Comparison of ENCODE assay signal across 8 cellular contexts in the genomic region with DNA sequence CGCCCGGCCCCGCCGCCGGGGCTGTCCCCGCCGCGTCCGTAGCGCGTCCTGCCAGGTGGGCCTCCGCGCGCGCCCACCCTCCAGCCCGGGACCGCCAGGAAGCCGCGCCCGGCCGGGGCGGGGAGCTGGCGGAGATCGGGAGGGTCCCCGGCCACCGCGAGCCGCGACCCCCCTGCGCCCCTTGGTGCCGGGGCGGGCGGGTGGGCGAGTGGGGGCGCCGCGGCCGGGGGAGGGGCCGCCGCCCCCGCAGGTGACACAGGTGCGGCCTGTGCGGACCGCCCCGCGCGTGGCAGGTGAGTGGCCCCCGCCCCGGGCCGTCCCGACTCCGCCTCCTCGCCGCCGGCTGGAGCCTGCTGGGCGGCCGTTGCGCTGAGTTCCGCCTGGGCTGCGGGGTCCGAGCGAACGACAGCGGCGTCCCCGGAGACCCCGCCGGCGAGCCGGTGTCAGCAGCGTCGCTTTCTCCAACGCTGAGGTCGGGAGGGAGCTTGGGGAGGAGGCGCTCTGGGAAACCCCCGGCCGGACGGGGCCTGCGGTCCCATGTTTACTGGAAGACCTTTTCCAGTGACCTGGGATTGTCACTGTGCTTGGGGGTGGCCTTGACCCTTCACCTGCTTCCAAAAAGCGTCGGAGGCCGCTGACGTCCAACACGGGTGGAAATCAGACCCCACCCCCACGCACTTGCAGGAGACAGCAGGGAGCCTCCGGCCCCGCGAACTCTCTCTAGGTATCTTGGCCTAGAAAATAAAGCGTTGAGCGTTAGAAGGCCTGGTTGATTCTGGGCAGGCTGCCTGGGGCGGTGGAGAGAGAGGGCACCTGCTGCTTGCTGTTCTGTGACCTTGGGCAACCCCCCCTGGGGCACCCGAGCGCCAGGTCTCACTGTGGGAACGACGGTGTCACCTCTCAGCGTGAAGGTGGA. TPM values are rescaled to one million over a fixed set of nuclear protein-coding genes. Genes with fewer than 3 reads are reported as not detected.
A peak's percentile ranks its signal among the peaks of the same experiment; 100 is the strongest.
DNase-seq lines count a peak whose midpoint lies in the region; ATAC-seq, FAIRE-seq and TF ChIP-seq lines count a peak whose summit lies in the region.

No MANE protein-coding gene starts in this region.

- peak overlapping the region; percentile 86 to 92 (median 88) for H3K27ac Mint-ChIP-seq in CD4-positive, alpha-beta memory T cell
- H3K27ac Mint-ChIP-seq in activated CD4-positive, alpha-beta memory T cell treated with anti-CD3 and anti-CD28 coated beads for 36 hours: peak overlapping the region; percentile 64

- peak overlapping the region; percentile 36 for H2AFZ ChIP-seq in endothelial cell of umbilical vein (ENCODE audit: low read depth, low read length)

- peaks cover 34 to 60% (median 48%) of the 10 kb centered on the region in 4 donors for H3K4me1 Mint-ChIP-seq in CD4-positive, alpha-beta memory T cell
- peaks cover 45% of the 10 kb centered on the region for H3K4me1 Mint-ChIP-seq in activated CD4-positive, alpha-beta memory T cell treated with anti-CD3 and anti-CD28 coated beads for 36 hours (ENCODE audit: low read depth)

- dilution Hi-C loops in endothelial cell of umbilical vein (cut with MboI; ENCODE audit: extremely low pct_ligation_motif_present, low sequenced_read_pairs): no loop called here

- H3K4me3 ChIP-seq in CD4-positive, alpha-beta memory T cell (ENCODE audit: low read length in 2 of 2): peak overlapping the region; percentile 32 to 62
- H3K4me3 ChIP-seq in endothelial cell of umbilical vein (replicated peaks in 1 of 3; ENCODE audit: insufficient read depth in 1 of 3, low read depth in 1 of 3, low read length in 3 of 3) (peak overlapping the region; percentile 10 to 65 (median 37)), muscle layer of colon (ENCODE audit: low read depth in 1 of 2, low read length in 2 of 2) (peak overlapping the region; percentile 66 to 68)

- no peaks in the 10 kb centered on the region for H3K27me3 Mint-ChIP-seq in CD4-positive, alpha-beta memory T cell
- peaks cover 2% of the 10 kb centered on the region for H3K27me3 Mint-ChIP-seq in activated CD4-positive, alpha-beta memory T cell treated with anti-CD3 and anti-CD28 coated beads for 36 hours

- peaks cover 15% of the 10 kb centered on the region for H3K36me3 ChIP-seq in CD4-positive, alpha-beta memory T cell (ENCODE audit: insufficient read depth, low read length)
- peaks cover 0 to 7% of the 10 kb centered on the region in 2 experiments for H3K36me3 ChIP-seq in endothelial cell of umbilical vein (ENCODE audit: control insufficient read depth in 2 of 2, extremely low read depth in 1 of 2, insufficient read depth in 2 of 2, low read length in 2 of 2)
- H3K36me3 ChIP-seq in muscle layer of colon (ENCODE audit: insufficient read depth, low read length): peaks cover 18% of the 10 kb centered on the region

- no TSS peak for BruUV-seq in endothelial cell of umbilical vein (replicated peaks; lab: Mats Ljungman, UMichigan)

- intact Hi-C loops in CD4-positive, alpha-beta memory T cell (cut with micrococcal nuclease): loop anchor here (2.0 kb wide), 1 partner anchor 52 kb away; no protein-coding TSS in a partner anchor
- intact Hi-C loops in activated CD4-positive, alpha-beta memory T cell treated with anti-CD3 and anti-CD28 coated beads for 36 hours (cut with micrococcal nuclease): no loop called here
- intact Hi-C loops in endothelial cell of umbilical vein (cut with micrococcal nuclease): loop anchor here (2.0 kb wide), 1 partner anchor 26 kb away; no protein-coding TSS in a partner anchor

- H3K27me3 ChIP-seq in CD4-positive, alpha-beta memory T cell (ENCODE audit: insufficient read depth, low read length): no peaks in the 10 kb centered on the region
- H3K27me3 ChIP-seq in endothelial cell of umbilical vein (ENCODE audit: control insufficient read depth in 2 of 2, insufficient read depth in 2 of 2, low read length in 2 of 2) (peaks cover 3% of the 10 kb centered on the region in 2 experiments), muscle layer of colon (ENCODE audit: control insufficient read depth in 1 of 2, insufficient read depth in 2 of 2, low read length in 2 of 2) (no peaks in the 10 kb centered on the region)

- no peaks in the 10 kb centered on the region for H3K9me3 Mint-ChIP-seq in CD4-positive, alpha-beta memory T cell
- no peaks in the 10 kb centered on the region for H3K9me3 Mint-ChIP-seq in activated CD4-positive, alpha-beta memory T cell treated with anti-CD3 and anti-CD28 coated beads for 36 hours

- POLR2A ChIA-PET in CD4-positive, alpha-beta memory T cell (lab: Charles Lee; ENCODE audit: partially characterized antibody): interaction anchor here (0.6 to 5.0 kb wide), 20 partner anchors 8 to 379 kb away, joined by 3 to 28 read pairs (median 5); partner anchors contain the start of genes COTL1 and KIAA0513
- POLR2A ChIA-PET in activated CD4-positive, alpha-beta memory T cell treated with anti-CD3 and anti-CD28 coated beads for 36 hours (lab: Charles Lee): interaction anchor here (0.6 to 1.0 kb wide), 5 partner anchors 12 to 143 kb away, joined by 3 to 4 read pairs (median 3); no protein-coding TSS in a partner anchor
- POLR2A ChIA-PET in endothelial cell of umbilical vein (lab: Charles Lee): no interaction called here

- no peaks in the 10 kb centered on the region for H4K20me1 ChIP-seq in endothelial cell of umbilical vein (replicated peaks; ENCODE audit: control insufficient read depth, extremely low read depth, insufficient read depth, low read length)

- peaks cover 55% of the 10 kb centered on the region for H3K4me1 ChIP-seq in CD4-positive, alpha-beta memory T cell (ENCODE audit: insufficient read depth, low read length)
- H3K4me1 ChIP-seq in endothelial cell of umbilical vein (ENCODE audit: control insufficient read depth, extremely low read depth, insufficient read depth, low read length) (peaks cover 9% of the 10 kb centered on the region), muscle layer of colon (ENCODE audit: insufficient read depth, low read length) (peaks cover 7% of the 10 kb centered on the region)

- H3K9ac ChIP-seq in endothelial cell of umbilical vein (replicated peaks; ENCODE audit: extremely low read depth, insufficient read depth, low read length): peak overlapping the region; percentile 43
- peak overlapping the region; percentile 45 for H3K9ac ChIP-seq in muscle layer of colon (ENCODE audit: low read length)

- peak; percentile 62 for ATAC-seq in GM19463 (IDR thresholded peaks at IDR 0.05; ENCODE audit: unreplicated experiment)
- ATAC-seq in HG03571 (IDR thresholded peaks at IDR 0.05; ENCODE audit: unreplicated experiment): peak; percentile 56

- H3K79me2 ChIP-seq in endothelial cell of umbilical vein (ENCODE audit: control insufficient read depth, insufficient read depth, low read length): no peaks in the 10 kb centered on the region

- no peak for TF ChIP-seq POLR2A in endothelial cell of umbilical vein (IDR thresholded peaks at IDR 0.05; ENCODE audit: low read depth, low read length)
- no peak for TF ChIP-seq POLR2A in H54 (IDR thresholded peaks at IDR 0.05; ENCODE audit: low read depth, low read length)

- H3K9me3 ChIP-seq in CD4-positive, alpha-beta memory T cell (ENCODE audit: control insufficient read depth in 1 of 2, low read length in 2 of 2): no peaks in the 10 kb centered on the region
- H3K9me3 ChIP-seq in endothelial cell of umbilical vein (replicated peaks; ENCODE audit: control insufficient read depth, insufficient read depth, low read length): no peaks in the 10 kb centered on the region
- H3K9me3 ChIP-seq in muscle layer of colon (ENCODE audit: low read length): no peaks in the 10 kb centered on the region

- H3K4me2 ChIP-seq in endothelial cell of umbilical vein (ENCODE audit: insufficient read depth, low read length): peak overlapping the region; percentile 41

- FAIRE-seq in endothelial cell of umbilical vein (lab: Jason Lieb, UNC) (no peak), H54 (lab: Jason Lieb, UNC) (no peak)

- CTCF ChIA-PET in CD4-positive, alpha-beta memory T cell (lab: Charles Lee; ENCODE audit: partially characterized antibody): interaction anchor here (1.0 to 2.2 kb wide), 6 partner anchors 10 to 143 kb away, joined by 3 to 13 read pairs (median 4); no protein-coding TSS in a partner anchor
- CTCF ChIA-PET in activated CD4-positive, alpha-beta memory T cell treated with anti-CD3 and anti-CD28 coated beads for 36 hours (lab: Charles Lee): interaction anchor here (0.7 to 1.9 kb wide), 9 partner anchors 7 to 139 kb away, joined by 3 to 10 read pairs (median 5); no protein-coding TSS in a partner anchor
- CTCF ChIA-PET in endothelial cell of umbilical vein (lab: Charles Lee): interaction anchor here (0.6 to 2.0 kb wide), 13 partner anchors 9 to 322 kb away, joined by 3 to 15 read pairs (median 3); no protein-coding TSS in a partner anchor

- no peak for TF ChIP-seq CTCF in endothelial cell of umbilical vein (IDR thresholded peaks at IDR 0.05; ENCODE audit: extremely low read depth in 1 of 2, insufficient read depth in 1 of 2, low read depth in 1 of 2, low read length in 2 of 2)

- peak overlapping the region; percentile 51 for H3K27ac ChIP-seq in CD4-positive, alpha-beta memory T cell (ENCODE audit: low read depth, low read length)
- no peak overlapping the region for H3K27ac ChIP-seq in endothelial cell of umbilical vein (ENCODE audit: insufficient read depth, low read depth, low read length)
- peak overlapping the region; percentile 95 for H3K27ac ChIP-seq in muscle layer of colon (ENCODE audit: low read depth, low read length)
- peak overlapping the region; percentile 21 for H3K27ac ChIP-seq in temporal lobe (ENCODE audit: low read depth, low read length)

- peak; percentile 34 to 69 (median 45) for DNase-seq in CD4-positive, alpha-beta memory T cell
- peak; percentile 64 for DNase-seq in activated CD4-positive, alpha-beta memory T cell treated with anti-CD3 and anti-CD28 coated beads for 36 hours
- no peak for DNase-seq in endothelial cell of umbilical vein (ENCODE audit: low read depth, low spot score)
- DNase-seq in H54 (ENCODE audit: insufficient read length, low spot score): no peak

- peaks cover 17 to 40% of the 10 kb centered on the region in 2 donors for H3K36me3 Mint-ChIP-seq in CD4-positive, alpha-beta memory T cell
- peaks cover 20% of the 10 kb centered on the region for H3K36me3 Mint-ChIP-seq in activated CD4-positive, alpha-beta memory T cell treated with anti-CD3 and anti-CD28 coated beads for 36 hours

- H3K9me1 ChIP-seq in endothelial cell of umbilical vein (replicated peaks; ENCODE audit: control insufficient read depth, extremely low read depth, insufficient read depth, low read length): no peaks in the 10 kb centered on the region

- peak overlapping the region; percentile 82 to 89 (median 85) for H3K4me3 Mint-ChIP-seq in CD4-positive, alpha-beta memory T cell
- H3K4me3 Mint-ChIP-seq in activated CD4-positive, alpha-beta memory T cell treated with anti-CD3 and anti-CD28 coated beads for 36 hours: peak overlapping the region; percentile 79

RNA-seq across cellular contexts. Expression of gene KLHL36, which starts 0.5 kb away (rescaled TPM):
- total RNA-seq in CD4-positive, alpha-beta memory T cell: 100 to 1,000 TPM; 131 to 149 TPM
- polyA plus RNA-seq in CD4-positive, alpha-beta memory T cell: 10 to 100 TPM; 28.2 to 43.0 TPM
- total RNA-seq in activated CD4-positive, alpha-beta memory T cell treated with anti-CD3 and anti-CD28 coated beads for 36 hours: 10 to 100 TPM; 56.1 to 56.8 TPM
- total RNA-seq in endothelial cell of umbilical vein (33.3 and 38.8 TPM in 2 replicates), temporal lobe (47.0 TPM)
- polyA plus RNA-seq in endothelial cell of umbilical vein: 31.3 and 36.4 TPM in 2 replicates
- polyA plus RNA-seq in endothelial cell of umbilical vein (2011; cell fraction: cytosol; rRNA removed): 18.3 and 23.5 TPM in 2 replicates
- polyA plus RNA-seq in endothelial cell of umbilical vein (2011; cell fraction: nucleus; rRNA removed): 60.0 and 67.8 TPM in 2 replicates
- polyA plus RNA-seq in endothelial cell of umbilical vein (2012): 17.6 and 24.1 TPM in 2 replicates
- polyA minus RNA-seq in endothelial cell of umbilical vein: 44.8 and 47.5 TPM in 2 replicates
- polyA minus RNA-seq in endothelial cell of umbilical vein (2011; cell fraction: cytosol; rRNA and poly(A)+ RNA removed): 13.3 TPM
- polyA minus RNA-seq in endothelial cell of umbilical vein (2011; cell fraction: nucleus; rRNA and poly(A)+ RNA removed): 28.2 and 33.0 TPM in 2 replicates

RNA-seq across cellular contexts. Expression of gene COTL1, which starts 31.0 kb away (rescaled TPM):
- 100 to 1,000 TPM; 181 to 186 TPM for total RNA-seq in CD4-positive, alpha-beta memory T cell
- polyA plus RNA-seq in CD4-positive, alpha-beta memory T cell: 100 to 1,000 TPM; 589 to 683 TPM
- total RNA-seq in activated CD4-positive, alpha-beta memory T cell treated with anti-CD3 and anti-CD28 coated beads for 36 hours: 100 to 1,000 TPM; 358 to 364 TPM
- 132 and 200 TPM in 2 replicates for total RNA-seq in endothelial cell of umbilical vein
- polyA plus RNA-seq in endothelial cell of umbilical vein: 65.6 and 90.0 TPM in 2 replicates
- 99.8 and 106 TPM in 2 replicates for polyA plus RNA-seq in endothelial cell of umbilical vein (2011; cell fraction: cytosol; rRNA removed)
- 39.3 and 41.3 TPM in 2 replicates for polyA plus RNA-seq in endothelial cell of umbilical vein (2011; cell fraction: nucleus; rRNA removed)
- 193 and 246 TPM in 2 replicates for polyA plus RNA-seq in endothelial cell of umbilical vein (2012)
- polyA minus RNA-seq in endothelial cell of umbilical vein: 33.3 and 35.2 TPM in 2 replicates
- polyA minus RNA-seq in endothelial cell of umbilical vein (2011; cell fraction: cytosol; rRNA and poly(A)+ RNA removed): 48.9 TPM
- polyA minus RNA-seq in endothelial cell of umbilical vein (2011; cell fraction: nucleus; rRNA and poly(A)+ RNA removed): 11.0 and 14.6 TPM in 2 replicates
- total RNA-seq in temporal lobe: 62.0 TPM

RNA-seq across cellular contexts. Expression of gene USP10, which starts 50.9 kb away (rescaled TPM):
- total RNA-seq in CD4-positive, alpha-beta memory T cell: 10 to 100 TPM; 89.0 to 93.2 TPM
- 100 to 1,000 TPM; 269 to 419 TPM for polyA plus RNA-seq in CD4-positive, alpha-beta memory T cell
- total RNA-seq in activated CD4-positive, alpha-beta memory T cell treated with anti-CD3 and anti-CD28 coated beads for 36 hours: 100 to 1,000 TPM; 105 to 108 TPM
- total RNA-seq in endothelial cell of umbilical vein (97.4 and 115 TPM in 2 replicates), temporal lobe (56.8 TPM)
- 84.0 and 92.5 TPM in 2 replicates for polyA plus RNA-seq in endothelial cell of umbilical vein
- polyA plus RNA-seq in endothelial cell of umbilical vein (2011; cell fraction: cytosol; rRNA removed): 59.6 and 70.6 TPM in 2 replicates
- polyA plus RNA-seq in endothelial cell of umbilical vein (2011; cell fraction: nucleus; rRNA removed): 98.5 and 113 TPM in 2 replicates
- polyA plus RNA-seq in endothelial cell of umbilical vein (2012): 73.0 and 104 TPM in 2 replicates
- polyA minus RNA-seq in endothelial cell of umbilical vein: 201 and 251 TPM in 2 replicates
- polyA minus RNA-seq in endothelial cell of umbilical vein (2011; cell fraction: cytosol; rRNA and poly(A)+ RNA removed): 75.2 TPM
- 80.8 and 98.1 TPM in 2 replicates for polyA minus RNA-seq in endothelial cell of umbilical vein (2011; cell fraction: nucleus; rRNA and poly(A)+ RNA removed)

Comparison
In these comparisons a context has a peak if more than half of its experiments do, and no peak if none do; other contexts are left out.
1. DNase-seq: peak in CD4-positive, alpha-beta memory T cell (5 of 5) and activated CD4-positive, alpha-beta memory T cell treated with anti-CD3 and anti-CD28 coated beads for 36 hours (single experiment); none in endothelial cell of umbilical vein (single experiment) and H54 (single experiment).
2. Peak in every context shown above with its lines, with median percentiles within 50 percentile points of each other: H3K4me3 ChIP-seq.